ENCODE assay signal across 7 cellular contexts in the genomic region with DNA sequence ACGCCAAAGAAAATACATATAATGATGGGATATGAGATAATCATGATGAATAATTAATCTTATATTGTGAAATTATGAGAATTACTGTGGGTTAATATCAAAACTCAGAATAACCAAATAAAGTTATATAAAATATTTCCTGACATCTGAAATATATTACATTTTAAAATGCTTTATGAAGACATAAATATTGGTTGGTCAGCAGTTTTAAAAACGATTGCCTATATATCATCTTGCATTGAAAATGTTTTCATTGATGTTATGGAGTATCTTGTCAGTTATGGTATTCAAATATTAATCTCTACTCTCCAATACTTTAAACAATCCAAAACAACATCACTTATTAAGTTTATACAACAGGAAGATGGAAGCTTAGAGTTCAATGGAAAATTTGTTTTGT.
"Had no signal": no experiment of that assay in that cellular context is flagged by ENCODE, and none has a peak within 500 bp of the region (broad histone marks: within the 10 kb centered on the region; RNA-seq: fewer than 3 reads in every experiment).

No MANE protein-coding gene starts in this region.

- ATAC-seq: GM12878 had no signal

- H3K4me3 ChIP-seq: GM12878 had no signal

- DNase-seq: GDM1, GF-D8 had no signal

- FAIRE-seq: GM12878, GM12891, GM12892, GM18507, GM19239 had no signal
